ENCODE assay signal across 1 cellular context in genomic region chr4:106601519-106601918, GRCh38.
TF ChIP-seq lines count a peak whose summit lies in the region.

No MANE protein-coding gene starts in this region.

TF ChIP-seq in HEK293, 187 proteins besides CTCF, POLR2A, EP300 and RAD21 (continued from another document):
- TF ChIP-seq BCL6B (tag by site-specific recombination; IDR thresholded peaks at IDR 0.05) (no peak), FEZF1 (tag by site-specific recombination; IDR thresholded peaks at IDR 0.05) (peak; percentile 72), ZNF114 (tag by site-specific recombination; IDR thresholded peaks at IDR 0.05) (no peak)
